In genomic region chr4:57055873-57056272, GRCh38 we compare ENCODE assay signal across 15 cellular contexts. TPM values are rescaled to one million over a fixed set of nuclear protein-coding genes. Genes with fewer than 3 reads are reported as not detected.
DNase-seq lines count a peak whose midpoint lies in the region; ATAC-seq and TF ChIP-seq lines count a peak whose summit lies in the region.
"Had no signal": no experiment of that assay in that cellular context is flagged by ENCODE, and none has a peak within 500 bp of the region (broad histone marks: within the 10 kb centered on the region; RNA-seq: fewer than 3 reads in every experiment).

No MANE protein-coding gene starts in this region.

- no peak for TF ChIP-seq EP300 in gastroesophageal sphincter (IDR thresholded peaks at IDR 0.05)

- DNase-seq in NCI-H446 treated with DMSO at 0.1 percent for 48 hours (lab: John Stamatoyannopoulos, UW) (peak; percentile 20), breast epithelium (ENCODE audit: low spot score in 2 of 2) (no peak), DMS53 (lab: John Stamatoyannopoulos, UW) (no peak)
- DNase-seq: activated CD4-positive, alpha-beta memory T cell treated with anti-CD3 and anti-CD28 coated beads for 36 hours; gastrocnemius medialis; MM.1S had no signal

- intact Hi-C loops in breast epithelium (cut with DNase I; ENCODE audit: low total_unique reads), result no loop called here

- no peaks in the 10 kb centered on the region for H3K9me3 ChIP-seq in gastroesophageal sphincter
- no peaks in the 10 kb centered on the region for H3K9me3 ChIP-seq in mesodermal cell (ENCODE audit: control insufficient read depth, low read length)
- H3K9me3 ChIP-seq in thymus (ENCODE audit: control insufficient read depth), result no peaks in the 10 kb centered on the region
- no peaks in the 10 kb centered on the region for H3K9me3 ChIP-seq in breast epithelium
- H3K9me3 ChIP-seq: gastrocnemius medialis, suprapubic skin had no signal

- no peaks in the 10 kb centered on the region for H3K27me3 ChIP-seq in gastroesophageal sphincter
- H3K27me3 ChIP-seq in thymus (ENCODE audit: control insufficient read depth, insufficient read depth), result no peaks in the 10 kb centered on the region
- H3K27me3 ChIP-seq in breast epithelium, result no peaks in the 10 kb centered on the region
- H3K27me3 ChIP-seq: gastrocnemius medialis, suprapubic skin had no signal

- no peaks in the 10 kb centered on the region for H3K36me3 ChIP-seq in gastroesophageal sphincter
- peaks cover 57% of the 10 kb centered on the region for H3K36me3 ChIP-seq in mesodermal cell (ENCODE audit: control insufficient read depth, insufficient read depth, low read length)
- no peaks in the 10 kb centered on the region for H3K36me3 ChIP-seq in thymus (ENCODE audit: control insufficient read depth, insufficient read depth)
- H3K36me3 ChIP-seq in breast epithelium, result no peaks in the 10 kb centered on the region
- H3K36me3 ChIP-seq: gastrocnemius medialis, suprapubic skin had no signal

- H3K4me1 ChIP-seq in gastroesophageal sphincter (peaks cover 0 to 69% (median 0%) of the 10 kb centered on the region in 3 donors), mesodermal cell (ENCODE audit: control insufficient read depth, insufficient read depth, low read length, poor library complexity, severe bottlenecking) (peaks cover 28% of the 10 kb centered on the region), thymus (ENCODE audit: control insufficient read depth, insufficient read depth, low read length) (no peaks in the 10 kb centered on the region), breast epithelium (no peaks in the 10 kb centered on the region)

- ATAC-seq in gastroesophageal sphincter, result no peak
- ATAC-seq in HG02981 (IDR thresholded peaks at IDR 0.05; ENCODE audit: unreplicated experiment), result no peak
- ATAC-seq in GM21515 (IDR thresholded peaks at IDR 0.05; ENCODE audit: unreplicated experiment), result no peak
- ATAC-seq: gastrocnemius medialis had no signal

- TF ChIP-seq CTCF in gastroesophageal sphincter (IDR thresholded peaks at IDR 0.05), result no peak
- TF ChIP-seq CTCF in breast epithelium (IDR thresholded peaks at IDR 0.05), result no peak

- H3K27ac ChIP-seq in gastroesophageal sphincter (peak overlapping the region in 3 of 4 donors; percentile 29 to 51 (median 35)), mesodermal cell (ENCODE audit: low read depth, low read length, severe bottlenecking) (peak overlapping the region; percentile 97), thymus (ENCODE audit: low read depth) (peak overlapping the region; percentile 8), breast epithelium (peak overlapping the region in 1 of 2 donors; percentile 3)
- H3K27ac ChIP-seq: SK-N-MC, suprapubic skin had no signal

- no peak overlapping the region for H3K4me3 ChIP-seq in gastroesophageal sphincter
- no peak overlapping the region for H3K4me3 ChIP-seq in mesodermal cell (ENCODE audit: extremely low read depth, insufficient read depth, low read length, poor library complexity, severe bottlenecking)
- no peak overlapping the region for H3K4me3 ChIP-seq in thymus (ENCODE audit: low read length)
- H3K4me3 ChIP-seq in breast epithelium, result no peak overlapping the region
- H3K4me3 ChIP-seq: gastrocnemius medialis, SK-N-MC, suprapubic skin had no signal

- 49 to 72% methylated on average over 5 to 12 of the region's 14 CpGs for WGBS in gastroesophageal sphincter (ENCODE audit: low coverage in 1 of 2), 2 donors
- 71 to 72% methylated on average over 14 of the region's 14 CpGs for WGBS in mesodermal cell (ENCODE audit: insufficient coverage in 2 of 2), 2 experiments
- 87% methylated on average over 14 of the region's 14 CpGs for WGBS in thymus

- TF ChIP-seq POLR2A in gastroesophageal sphincter (IDR thresholded peaks at IDR 0.05) (no peak), breast epithelium (IDR thresholded peaks at IDR 0.05) (no peak)

RNA-seq across cellular contexts. Expression of gene IGFBP7, which starts 54.3 kb away (rescaled TPM):
- total RNA-seq in gastroesophageal sphincter, result 100 to 1,000 TPM; 478 to 876 (median 798) TPM
- 343 TPM for polyA plus RNA-seq in mesodermal cell (2013, experiment 1 of 2)
- 351 TPM for polyA plus RNA-seq in mesodermal cell (2013, experiment 2 of 2)
- 301 TPM for polyA plus RNA-seq in thymus
- total RNA-seq in breast epithelium, result 100 to 1,000 TPM; 205 to 769 (median 622) TPM
- total RNA-seq: activated CD4-positive, alpha-beta memory T cell treated with anti-CD3 and anti-CD28 coated beads for 36 hours; activated T-helper 1 cell treated with anti-CD3 and anti-CD28 coated beads, Interleukin-12 subunit alpha, Interleukin-12 subunit beta, Interleukin-2, Interleukin-4 antibody, amounts not matched to agents 30 ng/mL and 10 ng/mL and 1 ng/mL, durations not matched to agents 14 hours and 24 hours and 36 hours; B cell had no signal
